ENCODE assay signal across 16 cellular contexts in the genomic region with DNA sequence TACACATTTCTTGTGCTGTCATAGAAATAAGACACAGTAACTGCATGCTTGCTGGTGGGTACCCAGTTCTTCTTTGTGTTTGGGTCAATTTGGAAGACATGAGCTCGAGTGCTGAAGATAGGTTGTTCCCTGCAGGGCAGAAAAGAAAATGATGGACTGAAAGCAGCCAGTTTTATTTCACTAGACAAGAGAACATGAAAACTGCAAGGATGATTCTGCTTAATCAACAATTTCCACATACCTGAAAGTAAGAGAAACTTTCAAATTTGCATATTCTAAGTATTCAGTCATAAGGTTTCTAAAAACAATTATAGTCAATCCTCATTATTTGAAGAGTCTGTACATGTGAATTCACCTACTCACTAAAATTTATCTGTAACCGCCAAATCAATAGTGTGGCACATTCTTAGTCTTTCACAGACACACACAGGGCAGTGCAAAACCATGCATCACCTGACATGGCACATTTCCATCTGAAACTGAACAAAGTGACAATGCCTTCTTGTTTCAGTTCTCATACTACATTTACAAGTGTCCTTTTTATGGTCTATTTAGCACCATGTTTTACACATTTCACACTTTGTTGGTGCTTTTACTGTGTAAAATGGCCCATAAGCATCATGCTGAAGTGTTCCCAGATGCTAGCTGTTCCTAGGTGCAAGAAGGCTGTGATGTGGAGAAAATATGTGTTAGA. TPM values are rescaled to one million over a fixed set of nuclear protein-coding genes. Genes with fewer than 3 reads are reported as not detected.
DNase-seq lines count a peak whose midpoint lies in the region; ATAC-seq and TF ChIP-seq lines count a peak whose summit lies in the region.
"Had no signal": no experiment of that assay in that cellular context is flagged by ENCODE, and none has a peak within 500 bp of the region (broad histone marks: within the 10 kb centered on the region; RNA-seq: fewer than 3 reads in every experiment).

No MANE protein-coding gene starts in this region.

- H3K9ac ChIP-seq in OCI-LY3 (ENCODE audit: low read length) (no peak overlapping the region), colonic mucosa (ENCODE audit: low read depth in 2 of 2, low read length in 2 of 2) (no peak overlapping the region)
- H3K9ac ChIP-seq: GM23248 had no signal

- intact Hi-C loops in colonic mucosa (cut with DNase I): no loop called here

- TF ChIP-seq POLR2A in GM18505 (IDR thresholded peaks at IDR 0.05; ENCODE audit: borderline replicate concordance, extremely low read depth, insufficient read depth, insufficient read length): no peak

- H3K36me3 ChIP-seq in OCI-LY3 (replicated peaks; ENCODE audit: low read depth, low read length): no peaks in the 10 kb centered on the region
- H3K36me3 ChIP-seq in colonic mucosa: no peaks in the 10 kb centered on the region
- H3K36me3 ChIP-seq in effector memory CD4-positive, alpha-beta T cell (ENCODE audit: control insufficient read depth, insufficient read depth, low read length): no peaks in the 10 kb centered on the region

- H3K27me3 ChIP-seq in OCI-LY3 (ENCODE audit: low read depth, low read length): no peaks in the 10 kb centered on the region
- no peaks in the 10 kb centered on the region for H3K27me3 ChIP-seq in colonic mucosa
- H3K27me3 ChIP-seq in effector memory CD4-positive, alpha-beta T cell (replicated peaks; ENCODE audit: control insufficient read depth, insufficient read depth, low read length, poor library complexity, severe bottlenecking): no peaks in the 10 kb centered on the region

- TF ChIP-seq CTCF in OCI-LY3 (IDR thresholded peaks at IDR 0.05; ENCODE audit: low read depth, low read length) (no peak), colonic mucosa (IDR thresholded peaks at IDR 0.05) (no peak)

- H3K4me1 ChIP-seq in OCI-LY3 (ENCODE audit: low read length) (peaks cover 22% of the 10 kb centered on the region), colonic mucosa (no peaks in the 10 kb centered on the region)
- H3K4me1 ChIP-seq in effector memory CD4-positive, alpha-beta T cell (ENCODE audit: control insufficient read depth, insufficient read depth, low read length, poor library complexity, severe bottlenecking): no peaks in the 10 kb centered on the region

- peaks cover 4% of the 10 kb centered on the region for H4K20me1 ChIP-seq in OCI-LY3 (ENCODE audit: insufficient read depth, low read length)

- H3K27ac ChIP-seq in OCI-LY3 (ENCODE audit: low read length) (no peak overlapping the region), colonic mucosa (no peak overlapping the region)
- H3K27ac ChIP-seq in effector memory CD4-positive, alpha-beta T cell (ENCODE audit: insufficient read depth, low read length, poor library complexity, severe bottlenecking): no peak overlapping the region
- H3K27ac ChIP-seq: GM23248 had no signal

- H3K9me3 ChIP-seq in OCI-LY3 (ENCODE audit: insufficient read depth, low read length) (no peaks in the 10 kb centered on the region), colonic mucosa (no peaks in the 10 kb centered on the region)
- no peaks in the 10 kb centered on the region for H3K9me3 ChIP-seq in effector memory CD4-positive, alpha-beta T cell (ENCODE audit: control insufficient read depth, low read length)

- no peak overlapping the region for H2AFZ ChIP-seq in OCI-LY3 (ENCODE audit: low read depth, low read length)
- H2AFZ ChIP-seq: GM23248 had no signal

- DNase-seq in colonic mucosa (no peak), epidermal melanocyte (ENCODE audit: insufficient read length, low spot score) (no peak), NCI-H2227 treated with DMSO at 0.1 percent for 48 hours (lab: John Stamatoyannopoulos, UW) (no peak)
- DNase-seq in effector memory CD4-positive, alpha-beta T cell: no peak
- DNase-seq: activated CD4-positive, alpha-beta T cell treated with anti-CD3 and anti-CD28 coated beads, Interleukin-2, amount 10 ng/mL, durations not matched to agents 7 days and 5 days; activated naive CD4-positive, alpha-beta T cell treated with anti-CD3 and anti-CD28 coated beads, Interleukin-2, amount 10 ng/mL, durations not matched to agents 7 days and 5 days; cerebellar nuclear complex; GF-D8; GM23248; islet precursor cell; NCI-H146 had no signal

- ATAC-seq in GM18505 (IDR thresholded peaks at IDR 0.05; ENCODE audit: unreplicated experiment) (peak; percentile 92), GM19455 (IDR thresholded peaks at IDR 0.05; ENCODE audit: unreplicated experiment) (peak; percentile 69), HG02938 (IDR thresholded peaks at IDR 0.05; ENCODE audit: unreplicated experiment) (peak; percentile 68)
- ATAC-seq: natural killer cell treated with Interleukin-12 subunit alpha and Interleukin-12 subunit beta and Interleukin-15 and Interleukin-18, amount 100 ng/mL, for 72 hours had no signal

- H3K4me2 ChIP-seq in OCI-LY3 (ENCODE audit: low read length): peak overlapping the region; percentile 61

- H3K4me3 ChIP-seq in OCI-LY3 (ENCODE audit: low read length) (peak overlapping the region; percentile 22; the same call in 1 of the 2 replicates), colonic mucosa (no peak overlapping the region)
- H3K4me3 ChIP-seq in effector memory CD4-positive, alpha-beta T cell (ENCODE audit: insufficient read depth, low read depth, low read length, poor library complexity, severe bottlenecking): no peak overlapping the region
- H3K4me3 ChIP-seq: GM23248 had no signal

- H3K79me2 ChIP-seq in OCI-LY3 (ENCODE audit: low read length): no peaks in the 10 kb centered on the region

RNA-seq across cellular contexts. Expression of gene HOMER1, which starts 56.9 kb away (rescaled TPM):
- total RNA-seq in colonic mucosa: 1 to 10 TPM in 1 of 2 donors, under 1 TPM in 1; 0.99 to 2.3 TPM
